Comparison of ENCODE assay signal across 8 cellular contexts in genomic region chr22:39496131-39496838, GRCh38. TPM values are rescaled to one million over a fixed set of nuclear protein-coding genes. Genes with fewer than 3 reads are reported as not detected.
DNase-seq lines count a peak whose midpoint lies in the region; ATAC-seq and TF ChIP-seq lines count a peak whose summit lies in the region.

No MANE protein-coding gene starts in this region.

- H3K4me3 Mint-ChIP-seq in CD4-positive, alpha-beta memory T cell, result no peak overlapping the region

- no peaks in the 10 kb centered on the region for H3K4me1 ChIP-seq in CD4-positive, alpha-beta memory T cell (ENCODE audit: insufficient read depth, low read length)
- peaks cover 3% of the 10 kb centered on the region for H3K4me1 ChIP-seq in ovary (ENCODE audit: insufficient read depth)

- H3K27me3 ChIP-seq in CD4-positive, alpha-beta memory T cell (ENCODE audit: insufficient read depth, low read length), result no peaks in the 10 kb centered on the region
- H3K27me3 ChIP-seq in ovary, result no peaks in the 10 kb centered on the region

- DNase-seq in CD4-positive, alpha-beta memory T cell, result peak; percentile 42 to 65 (median 46)
- DNase-seq in RPMI8226 (peak; percentile 82), germinal center (ENCODE audit: low spot score) (peak; percentile 51), ovary (peak; percentile 57 to 80 (median 68))
- DNase-seq in activated effector memory CD4-positive, alpha-beta T cell treated with anti-CD3 and anti-CD28 coated beads, Interleukin-2, amount 50 U/mL, for 16 hours, result peak; percentile 84

- WGBS in ovary, 3 donors, result 38 to 41% (median 40%) methylated on average over 13 of the region's 13 CpGs

- intact Hi-C loops in CD4-positive, alpha-beta memory T cell (cut with micrococcal nuclease), result no loop called here
- intact Hi-C loops in ovary (cut with DNase I), result loop anchor here in 1 of 4 donors (2.0 kb wide), 1 partner anchor 29 kb away; no protein-coding TSS in a partner anchor

- no peak for TF ChIP-seq POLR2A in ovary (IDR thresholded peaks at IDR 0.05)

- TF ChIP-seq EP300 in ovary (IDR thresholded peaks at IDR 0.05), result no peak

- no peaks in the 10 kb centered on the region for H3K36me3 Mint-ChIP-seq in CD4-positive, alpha-beta memory T cell

- H3K4me3 ChIP-seq in CD4-positive, alpha-beta memory T cell (ENCODE audit: low read length in 2 of 2), result no peak overlapping the region
- H3K4me3 ChIP-seq in ovary, result no peak overlapping the region

- POLR2A ChIA-PET in CD4-positive, alpha-beta memory T cell (lab: Charles Lee; ENCODE audit: partially characterized antibody), result interaction anchor here (0.9 to 2.9 kb wide), 6 partner anchors 24 to 548 kb away, joined by 3 to 21 read pairs (median 4); partner anchors contain the start of gene ATF4

- ATAC-seq in HG02798 (IDR thresholded peaks at IDR 0.05; ENCODE audit: poor library complexity, unreplicated experiment) (peak; percentile 57), GM19455 (IDR thresholded peaks at IDR 0.05; ENCODE audit: unreplicated experiment) (no peak), HG03175 (IDR thresholded peaks at IDR 0.05; ENCODE audit: unreplicated experiment) (no peak)

- H3K4me1 Mint-ChIP-seq in CD4-positive, alpha-beta memory T cell, result peaks cover 3 to 11% (median 9%) of the 10 kb centered on the region in 4 donors

- no peaks in the 10 kb centered on the region for H3K36me3 ChIP-seq in CD4-positive, alpha-beta memory T cell (ENCODE audit: insufficient read depth, low read length)
- no peaks in the 10 kb centered on the region for H3K36me3 ChIP-seq in ovary

- TF ChIP-seq CTCF in ovary (IDR thresholded peaks at IDR 0.05), result peak; percentile 51 to 70 (median 52)

- no peaks in the 10 kb centered on the region for H3K9me3 Mint-ChIP-seq in CD4-positive, alpha-beta memory T cell

- H3K27ac ChIP-seq in CD4-positive, alpha-beta memory T cell (ENCODE audit: low read depth, low read length), result no peak overlapping the region
- H3K27ac ChIP-seq in ovary, result no peak overlapping the region

- no peaks in the 10 kb centered on the region for H3K9me3 ChIP-seq in CD4-positive, alpha-beta memory T cell (ENCODE audit: control insufficient read depth in 1 of 2, low read length in 2 of 2)
- no peaks in the 10 kb centered on the region for H3K9me3 ChIP-seq in ovary

- H3K27me3 Mint-ChIP-seq in CD4-positive, alpha-beta memory T cell, result no peaks in the 10 kb centered on the region

- peak overlapping the region in 5 of 7 donors; percentile 3 to 75 (median 30) for H3K27ac Mint-ChIP-seq in CD4-positive, alpha-beta memory T cell

- CTCF ChIA-PET in CD4-positive, alpha-beta memory T cell (lab: Charles Lee; ENCODE audit: partially characterized antibody), result interaction anchor here (0.7 to 11.6 kb wide), 23 partner anchors 9 to 733 kb away, joined by 3 to 345 read pairs (median 4); partner anchors contain the start of genes ATF4, RPS19BP1 and TAB1

RNA-seq across cellular contexts. Expression of gene MIEF1, which starts 5.8 kb away (rescaled TPM):
- total RNA-seq in CD4-positive, alpha-beta memory T cell, result 10 to 100 TPM; 40.5 to 44.3 TPM
- 10 to 100 TPM; 15.4 to 27.5 TPM for polyA plus RNA-seq in CD4-positive, alpha-beta memory T cell
- total RNA-seq in ovary, result 10 to 100 TPM; 13.1 to 23.9 (median 19.9) TPM
- polyA plus RNA-seq in ovary, result 10 to 100 TPM; 11.4 to 19.2 TPM

RNA-seq across cellular contexts. Expression of gene ATF4, which starts 24.1 kb away (rescaled TPM):
- 100 to 1,000 TPM; 265 to 278 TPM for total RNA-seq in CD4-positive, alpha-beta memory T cell
- 100 to 1,000 TPM in 1 of 2 donors, 10 to 100 TPM in 1; 44.4 to 109 TPM for polyA plus RNA-seq in CD4-positive, alpha-beta memory T cell
- 100 to 1,000 TPM; 212 to 611 (median 246) TPM for total RNA-seq in ovary
- 100 to 1,000 TPM; 393 to 398 TPM for polyA plus RNA-seq in ovary

RNA-seq across cellular contexts. Expression of gene RPS19BP1, which starts 36.3 kb away (rescaled TPM):
- total RNA-seq in CD4-positive, alpha-beta memory T cell, result 10 to 100 TPM; 66.9 to 67.1 TPM
- 100 to 1,000 TPM; 103 to 112 TPM for polyA plus RNA-seq in CD4-positive, alpha-beta memory T cell
- 100 to 1,000 TPM in 1 of 7 donors, 10 to 100 TPM in 6; 41.9 to 117 (median 44.2) TPM for total RNA-seq in ovary
- 100 to 1,000 TPM in 1 of 2 donors, 1 to 10 TPM in 1; 9.1 to 130 TPM for polyA plus RNA-seq in ovary

RNA-seq across cellular contexts. Expression of gene MGAT3, which starts 39.5 kb away (rescaled TPM):
- under 1 TPM; 0.19 to 0.73 TPM for total RNA-seq in CD4-positive, alpha-beta memory T cell
- not detected for polyA plus RNA-seq in CD4-positive, alpha-beta memory T cell
- 1 to 10 TPM in 5 of 7 donors, under 1 TPM in 2; 0.91 to 5.9 (median 1.1) TPM for total RNA-seq in ovary
- polyA plus RNA-seq in ovary, result 1 to 10 TPM; 2.1 to 2.3 TPM
